ENCODE assay signal across 8 cellular contexts in genomic region chr2:216034065-216034464, GRCh38. TPM values are rescaled to one million over a fixed set of nuclear protein-coding genes. Genes with fewer than 3 reads are reported as not detected.
DNase-seq lines count a peak whose midpoint lies in the region; ATAC-seq and TF ChIP-seq lines count a peak whose summit lies in the region.

No MANE protein-coding gene starts in this region.

- WGBS in lower leg skin, 2 donors: 50 to 64% methylated on average over 1 of the region's 1 CpG

- intact Hi-C loops in lower leg skin (cut with DNase I; ENCODE audit: low total_unique reads): no loop called here

- ATAC-seq in HG02588 (IDR thresholded peaks at IDR 0.05; ENCODE audit: unreplicated experiment): peak; percentile 34
- no peak for ATAC-seq in HG03469 (IDR thresholded peaks at IDR 0.05; ENCODE audit: unreplicated experiment)

- no peak for TF ChIP-seq POLR2A in lower leg skin (IDR thresholded peaks at IDR 0.05)

- DNase-seq in GM10248 (ENCODE audit: extremely low spot score) (peak; percentile 71), NCI-H2171 (lab: John Stamatoyannopoulos, UW) (peak; percentile 12), choroid plexus epithelial cell (ENCODE audit: low read depth) (peak; percentile 91), lower leg skin (ENCODE audit: low spot score in 2 of 2) (peak; percentile 49 to 91)
- peak; percentile 79 to 85 for DNase-seq in activated CD4-positive, alpha-beta T cell treated with anti-CD3 and anti-CD28 coated beads for 24 hours (ENCODE audit: low read depth in 2 of 2)
- peak; percentile 42 for DNase-seq in stimulated activated CD8-positive, alpha-beta memory T cell treated with anti-CD3 and anti-CD28 coated beads, Interleukin-12 subunit alpha, Interleukin-12 subunit beta, amount 100 ng/mL, for 4 hours (ENCODE audit: low read depth)

- CTCF ChIA-PET in GM10248 (lab: Yijun Ruan, JAX): interaction anchor here (0.6 to 10.8 kb wide), 34 partner anchors 10 to 632 kb away, joined by 3 to 193 read pairs (median 5); partner anchors contain the start of genes PECR, TMEM169 and XRCC5

- H3K4me3 ChIP-seq in choroid plexus epithelial cell (ENCODE audit: low read depth, low read length) (no peak overlapping the region), lower leg skin (ENCODE audit: low read depth, poor library complexity, severe bottlenecking) (no peak overlapping the region)

- TF ChIP-seq CTCF in GM10248 (IDR thresholded peaks at IDR 0.05; ENCODE audit: control extremely low read depth, extremely low read depth, low read depth, missing control alignments) (peak; percentile 83), choroid plexus epithelial cell (conservative IDR thresholded peaks at IDR 0.05; ENCODE audit: low read depth, low read length) (peak; percentile 93), lower leg skin (IDR thresholded peaks at IDR 0.05) (no peak)

- POLR2A ChIA-PET in GM10248 (lab: Yijun Ruan, JAX): no interaction called here

RNA-seq across cellular contexts. Expression of gene MREG, which starts 20.7 kb away (rescaled TPM):
- total RNA-seq in lower leg skin: 10 to 100 TPM; 31.7 to 41.0 (median 35.5) TPM

RNA-seq across cellular contexts. Expression of gene PECR, which starts 47.5 kb away (rescaled TPM):
- 10 to 100 TPM in 2 of 4 donors, 1 to 10 TPM in 2; 4.8 to 14.6 (median 9.2) TPM for total RNA-seq in lower leg skin

RNA-seq across cellular contexts. Expression of gene TMEM169, which starts 47.7 kb away (rescaled TPM):
- total RNA-seq in lower leg skin: under 1 TPM; 0.04 to 0.88 (median 0.36) TPM

Comparison
In these comparisons a context has a peak if more than half of its experiments do, and no peak if none do; other contexts are left out.
1. DNase-seq: peak in every context shown above with its lines; median percentile 91 in choroid plexus epithelial cell; 82 in activated CD4-positive, alpha-beta T cell treated with anti-CD3 and anti-CD28 coated beads for 24 hours; 71 in GM10248; 70 in lower leg skin; 42 in stimulated activated CD8-positive, alpha-beta memory T cell treated with anti-CD3 and anti-CD28 coated beads, Interleukin-12 subunit alpha, Interleukin-12 subunit beta, amount 100 ng/mL, for 4 hours; 12 in NCI-H2171.
2. CTCF ChIP-seq: peak in GM10248 (single experiment) and choroid plexus epithelial cell (single experiment); none in lower leg skin (0 of 3).